Comparison of ENCODE assay signal across 22 cellular contexts in the genomic region with DNA sequence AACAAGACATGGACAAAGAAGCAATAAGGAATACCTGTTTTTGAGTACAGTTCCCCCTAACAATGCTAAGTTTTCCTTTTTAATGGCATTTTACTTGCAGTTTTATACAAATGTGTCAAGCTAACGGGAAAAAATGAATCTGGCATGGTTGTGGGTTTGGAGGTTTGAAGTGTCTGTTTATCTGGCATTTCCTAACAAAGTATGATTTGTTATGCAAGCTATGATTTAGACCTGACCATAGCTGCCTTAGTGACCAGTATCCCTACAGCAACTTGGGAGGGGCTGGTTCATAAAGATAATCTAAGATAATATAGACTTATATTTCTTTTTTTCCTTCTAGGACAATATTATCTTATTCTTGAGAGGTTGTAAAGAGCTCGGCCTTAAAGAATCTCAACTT.
A peak's percentile ranks its signal among the peaks of the same experiment; 100 is the strongest.
DNase-seq lines count a peak whose midpoint lies in the region; ATAC-seq, FAIRE-seq and TF ChIP-seq lines count a peak whose summit lies in the region.
"Had no signal": no experiment of that assay in that cellular context is flagged by ENCODE, and none has a peak within 500 bp of the region (broad histone marks: within the 10 kb centered on the region; RNA-seq: fewer than 3 reads in every experiment).

No MANE protein-coding gene starts in this region.

- H3K4me1 ChIP-seq in astrocyte (ENCODE audit: insufficient read depth, low read length): peaks cover 9% of the 10 kb centered on the region

- no peak overlapping the region for H3K4me3 ChIP-seq in astrocyte (ENCODE audit: insufficient read depth, low read depth, low read length)
- H3K4me3 ChIP-seq: BLaER1 treated with 17β-estradiol and CSF1 and Interleukin-3, amounts not matched to agents 10 nM and 100 nM had no signal

- BruUV-seq in Calu3 (replicated peaks; lab: Mats Ljungman, UMichigan): no TSS peak

- H2AFZ ChIP-seq in astrocyte (ENCODE audit: low read depth, low read length): no peak overlapping the region

- DNase-seq in Calu3 (no peak), NCI-H226 (peak; percentile 39), astrocyte (ENCODE audit: low read depth) (peak; percentile 39), mesothelial cell of epicardium (ENCODE audit: low spot score in 2 of 2, unreplicated experiment in 2 of 2) (no peak), urothelium cell line (ENCODE audit: low spot score) (no peak)
- DNase-seq in activated naive CD4-positive, alpha-beta T cell treated with anti-CD3 and anti-CD28 coated beads, Interleukin-2, amount 50 U/mL, for 72 hours (ENCODE audit: low spot score in 2 of 2): no peak
- DNase-seq: Caco-2; CD4-positive, alpha-beta memory T cell; Karpas-422; NCI-H1105; NCI-H2029 treated with DMSO at 0.1 percent for 48 hours; NCI-H345; NCI-H524; NCI-H82; Right ventricle myocardium superior; SK-N-SH had no signal

- no peak overlapping the region for H3K9ac ChIP-seq in astrocyte (ENCODE audit: low read length)
- H3K9ac ChIP-seq: BLaER1 treated with 17β-estradiol and CSF1 and Interleukin-3, amounts not matched to agents 10 nM and 100 nM; SK-N-SH had no signal

- no peak for FAIRE-seq in astrocyte (lab: Jason Lieb, UNC)
- FAIRE-seq in urothelium cell line (lab: Jason Lieb, UNC): no peak
- FAIRE-seq: G401.6, GM19239, H1 had no signal

- H3K9me3 ChIP-seq in astrocyte (ENCODE audit: insufficient read depth, low read depth, low read length): no peaks in the 10 kb centered on the region
- H3K9me3 ChIP-seq: BLaER1 treated with 17β-estradiol and CSF1 and Interleukin-3, amounts not matched to agents 10 nM and 100 nM; Caco-2; SK-N-SH had no signal

- H3K27ac Mint-ChIP-seq in Calu3 (ENCODE audit: unreplicated experiment): peak overlapping the region; percentile 72
- no peak overlapping the region for H3K27ac Mint-ChIP-seq in astrocyte (ENCODE audit: unreplicated experiment)
- peak overlapping the region; percentile 19 for H3K27ac Mint-ChIP-seq in mesothelial cell of epicardium
- H3K27ac Mint-ChIP-seq in activated naive CD4-positive, alpha-beta T cell treated with anti-CD3 and anti-CD28 coated beads, Interleukin-2, amount 50 U/mL, for 72 hours: no peak overlapping the region
- H3K27ac Mint-ChIP-seq: CD4-positive, alpha-beta memory T cell; IgD-negative memory B cell had no signal

- no peaks in the 10 kb centered on the region for H3K9me3 Mint-ChIP-seq in Calu3 (ENCODE audit: low read depth, unreplicated experiment)
- H3K9me3 Mint-ChIP-seq in astrocyte (ENCODE audit: unreplicated experiment): no peaks in the 10 kb centered on the region
- no peaks in the 10 kb centered on the region for H3K9me3 Mint-ChIP-seq in mesothelial cell of epicardium
- peaks cover 4 to 8% of the 10 kb centered on the region in 2 donors for H3K9me3 Mint-ChIP-seq in activated naive CD4-positive, alpha-beta T cell treated with anti-CD3 and anti-CD28 coated beads, Interleukin-2, amount 50 U/mL, for 72 hours

- H3K4me3 Mint-ChIP-seq in Calu3 (ENCODE audit: low read depth, unreplicated experiment) (no peak overlapping the region), astrocyte (ENCODE audit: unreplicated experiment) (no peak overlapping the region), mesothelial cell of epicardium (no peak overlapping the region)
- H3K4me3 Mint-ChIP-seq: CD4-positive, alpha-beta memory T cell; IgD-negative memory B cell had no signal

- CTCF ChIA-PET in Calu3 (lab: Charles Lee): no interaction called here

- no peaks in the 10 kb centered on the region for H3K36me3 ChIP-seq in astrocyte (ENCODE audit: insufficient read depth, low read length)
- H3K36me3 ChIP-seq: BLaER1 treated with 17β-estradiol and CSF1 and Interleukin-3, amounts not matched to agents 10 nM and 100 nM had no signal

- peaks cover 40% of the 10 kb centered on the region for H3K4me1 Mint-ChIP-seq in Calu3 (ENCODE audit: low read depth, unreplicated experiment)
- H3K4me1 Mint-ChIP-seq in astrocyte (ENCODE audit: low read depth, unreplicated experiment): peaks cover 9% of the 10 kb centered on the region
- H3K4me1 Mint-ChIP-seq in mesothelial cell of epicardium: peaks cover 50% of the 10 kb centered on the region
- H3K4me1 Mint-ChIP-seq: CD4-positive, alpha-beta memory T cell had no signal

- H3K27me3 ChIP-seq in astrocyte (ENCODE audit: insufficient read depth, low read length): no peaks in the 10 kb centered on the region
- H3K27me3 ChIP-seq: BLaER1 treated with 17β-estradiol and CSF1 and Interleukin-3, amounts not matched to agents 10 nM and 100 nM had no signal

- H3K79me2 ChIP-seq in astrocyte (ENCODE audit: insufficient read depth, low read length): no peaks in the 10 kb centered on the region

- H4K20me1 ChIP-seq in astrocyte (ENCODE audit: insufficient read depth, low read length): no peaks in the 10 kb centered on the region
- H4K20me1 ChIP-seq: BLaER1 treated with 17β-estradiol and CSF1 and Interleukin-3, amounts not matched to agents 10 nM and 100 nM had no signal

- intact Hi-C loops in Calu3 (cut with micrococcal nuclease; ENCODE audit: unreplicated experiment): no loop called here

- no peak for ATAC-seq in GM19397 (IDR thresholded peaks at IDR 0.05; ENCODE audit: unreplicated experiment)
- no peak for ATAC-seq in activated naive CD4-positive, alpha-beta T cell treated with anti-CD3 and anti-CD28 coated beads, Interleukin-2, amount 50 U/mL, for 72 hours

- H3K27ac ChIP-seq in astrocyte (ENCODE audit: low read depth, low read length): no peak overlapping the region
- H3K27ac ChIP-seq: BLaER1 treated with 17β-estradiol and CSF1 and Interleukin-3, amounts not matched to agents 10 nM and 100 nM had no signal

- no peak overlapping the region for H3K4me2 ChIP-seq in astrocyte (ENCODE audit: low read length)
- H3K4me2 ChIP-seq: BLaER1 treated with 17β-estradiol and CSF1 and Interleukin-3, amounts not matched to agents 10 nM and 100 nM; SK-N-SH had no signal

- H3K27me3 Mint-ChIP-seq in Calu3 (ENCODE audit: unreplicated experiment) (no peaks in the 10 kb centered on the region), astrocyte (ENCODE audit: low read depth, unreplicated experiment) (peaks cover 7% of the 10 kb centered on the region), mesothelial cell of epicardium (ENCODE audit: low read depth) (no peaks in the 10 kb centered on the region)

- TF ChIP-seq CTCF in Calu3 (IDR thresholded peaks at IDR 0.05; ENCODE audit: unreplicated experiment) (no peak), astrocyte (IDR thresholded peaks at IDR 0.05; ENCODE audit: insufficient read depth, low read depth, low read length) (no peak), mesothelial cell of epicardium (IDR thresholded peaks at IDR 0.05; ENCODE audit: unreplicated experiment) (no peak)

- H3K36me3 Mint-ChIP-seq in Calu3 (ENCODE audit: insufficient read depth, unreplicated experiment) (no peaks in the 10 kb centered on the region), astrocyte (ENCODE audit: low read depth, unreplicated experiment) (no peaks in the 10 kb centered on the region), mesothelial cell of epicardium (no peaks in the 10 kb centered on the region)
- no peaks in the 10 kb centered on the region for H3K36me3 Mint-ChIP-seq in activated naive CD4-positive, alpha-beta T cell treated with anti-CD3 and anti-CD28 coated beads, Interleukin-2, amount 50 U/mL, for 72 hours
- H3K36me3 Mint-ChIP-seq: CD4-positive, alpha-beta memory T cell; IgD-negative memory B cell had no signal

Comparison
In these comparisons a context has a peak if more than half of its experiments do, and no peak if none do; other contexts are left out.
1. DNase-seq: peak in NCI-H226 (single experiment) and astrocyte (single experiment); none in Calu3 (single experiment), mesothelial cell of epicardium (0 of 2), urothelium cell line (single experiment) and activated naive CD4-positive, alpha-beta T cell treated with anti-CD3 and anti-CD28 coated beads, Interleukin-2, amount 50 U/mL, for 72 hours (0 of 2).
2. H3K27ac Mint-ChIP-seq: peak in Calu3 (single experiment) and mesothelial cell of epicardium (single experiment); none in astrocyte (single experiment) and activated naive CD4-positive, alpha-beta T cell treated with anti-CD3 and anti-CD28 coated beads, Interleukin-2, amount 50 U/mL, for 72 hours (0 of 2).